7 cellular contexts compared by ENCODE assay signal in the genomic region with DNA sequence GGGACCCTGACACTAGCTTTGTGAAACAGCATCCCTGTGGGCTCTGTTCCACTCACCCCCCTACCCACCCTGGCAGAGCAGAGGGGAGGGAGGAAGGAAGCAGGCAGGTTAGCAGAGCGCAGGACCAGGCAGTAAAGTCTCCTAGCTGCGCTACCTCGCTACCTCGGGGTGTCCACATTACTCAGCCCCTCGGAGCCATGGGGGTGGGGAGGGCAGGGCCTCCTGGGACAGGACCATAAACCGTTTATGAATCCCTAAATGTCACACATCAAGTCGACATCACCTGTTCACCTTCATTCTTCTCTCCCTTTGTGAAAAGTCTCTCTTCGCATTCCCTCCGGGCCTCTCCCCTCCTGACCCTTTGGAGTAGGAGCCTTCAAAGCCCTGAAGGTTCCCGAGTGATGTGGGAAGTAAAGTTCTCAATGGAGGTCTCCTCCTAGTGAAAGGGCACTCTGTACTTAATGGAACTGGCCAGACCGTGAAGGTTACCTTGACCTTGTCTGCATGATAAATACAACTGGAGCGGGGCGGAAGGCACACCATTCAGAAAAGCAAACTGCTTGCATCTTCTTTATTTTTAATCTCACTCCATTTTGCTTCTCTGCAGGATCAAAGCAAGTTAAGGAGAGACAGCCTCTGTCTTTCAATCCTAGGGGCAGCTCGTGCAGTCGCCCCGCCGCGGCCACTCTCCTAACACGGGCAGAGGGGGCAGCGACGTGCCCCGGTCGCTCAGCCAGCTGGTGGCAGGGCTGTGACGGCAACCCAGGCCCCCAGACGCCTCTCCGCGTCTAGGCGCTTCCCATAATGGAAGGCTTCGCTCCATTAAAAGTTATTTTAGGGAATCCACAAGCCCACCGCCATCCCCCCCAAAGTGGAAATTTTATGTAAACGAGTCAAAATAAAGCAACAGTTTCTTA. TPM values are rescaled to one million over a fixed set of nuclear protein-coding genes. Genes with fewer than 3 reads are reported as not detected.
A peak's percentile ranks its signal among the peaks of the same experiment; 100 is the strongest.
DNase-seq lines count a peak whose midpoint lies in the region; ATAC-seq lines count a peak whose summit lies in the region.

No MANE protein-coding gene starts in this region.

- H3K9me3 ChIP-seq in HUES48 (ENCODE audit: control insufficient read depth, insufficient read depth, low read length): no peaks in the 10 kb centered on the region

- no peak for ATAC-seq in stimulated activated effector memory CD8-positive, alpha-beta T cell treated with anti-CD3 and anti-CD28 coated beads, Interleukin-12 subunit alpha, Interleukin-12 subunit beta, amount 100 ng/mL, for 72 hours
- ATAC-seq in HG02885 (IDR thresholded peaks at IDR 0.05; ENCODE audit: poor library complexity, unreplicated experiment): no peak
- ATAC-seq in left lobe of liver: no peak

- H3K4me1 ChIP-seq in HUES48 (ENCODE audit: control insufficient read depth, insufficient read depth, low read length): peaks cover 26% of the 10 kb centered on the region

- H3K4me3 ChIP-seq in HUES48 (ENCODE audit: low read depth, low read length) (peak overlapping the region; percentile 74), iPS-11a (ENCODE audit: low read depth, low read length) (peak overlapping the region; percentile 37)

- no peak overlapping the region for H3K27ac Mint-ChIP-seq in activated naive CD8-positive, alpha-beta T cell
- no peak overlapping the region for H3K27ac Mint-ChIP-seq in stimulated activated effector memory CD8-positive, alpha-beta T cell treated with anti-CD3 and anti-CD28 coated beads, Interleukin-12 subunit alpha, Interleukin-12 subunit beta, amount 100 ng/mL, for 72 hours

- H3K27ac ChIP-seq in HUES48 (ENCODE audit: low read depth, low read length): peak overlapping the region; percentile 11

- DNase-seq in stimulated activated effector memory CD8-positive, alpha-beta T cell treated with anti-CD3 and anti-CD28 coated beads, Interleukin-12 subunit alpha, Interleukin-12 subunit beta, amount 100 ng/mL, for 72 hours (ENCODE audit: low spot score in 2 of 2): no peak
- DNase-seq in left lobe of liver (ENCODE audit: low spot score) (no peak), middle frontal gyrus (ENCODE audit: extremely low spot score, low spot score) (no peak)

- H3K27me3 ChIP-seq in HUES48 (ENCODE audit: control insufficient read depth, insufficient read depth, low read length): peaks cover 29% of the 10 kb centered on the region

- peaks cover 10% of the 10 kb centered on the region for H3K27me3 Mint-ChIP-seq in activated naive CD8-positive, alpha-beta T cell

- H3K36me3 ChIP-seq in HUES48 (ENCODE audit: control insufficient read depth, insufficient read depth, low read length): no peaks in the 10 kb centered on the region

- H3K9me3 Mint-ChIP-seq in activated naive CD8-positive, alpha-beta T cell (ENCODE audit: low read depth): no peaks in the 10 kb centered on the region
- no peaks in the 10 kb centered on the region for H3K9me3 Mint-ChIP-seq in stimulated activated effector memory CD8-positive, alpha-beta T cell treated with anti-CD3 and anti-CD28 coated beads, Interleukin-12 subunit alpha, Interleukin-12 subunit beta, amount 100 ng/mL, for 72 hours

- no peaks in the 10 kb centered on the region for H3K36me3 Mint-ChIP-seq in activated naive CD8-positive, alpha-beta T cell
- peaks cover 5% of the 10 kb centered on the region for H3K36me3 Mint-ChIP-seq in stimulated activated effector memory CD8-positive, alpha-beta T cell treated with anti-CD3 and anti-CD28 coated beads, Interleukin-12 subunit alpha, Interleukin-12 subunit beta, amount 100 ng/mL, for 72 hours

- H3K4me3 Mint-ChIP-seq in activated naive CD8-positive, alpha-beta T cell: peak overlapping the region; percentile 80
- peak overlapping the region; percentile 42 for H3K4me3 Mint-ChIP-seq in stimulated activated effector memory CD8-positive, alpha-beta T cell treated with anti-CD3 and anti-CD28 coated beads, Interleukin-12 subunit alpha, Interleukin-12 subunit beta, amount 100 ng/mL, for 72 hours

- H3K4me1 Mint-ChIP-seq in activated naive CD8-positive, alpha-beta T cell (ENCODE audit: low read depth): peaks cover 9% of the 10 kb centered on the region
- H3K4me1 Mint-ChIP-seq in stimulated activated effector memory CD8-positive, alpha-beta T cell treated with anti-CD3 and anti-CD28 coated beads, Interleukin-12 subunit alpha, Interleukin-12 subunit beta, amount 100 ng/mL, for 72 hours: peaks cover 37% of the 10 kb centered on the region

- peak overlapping the region; percentile 19 for H3K9ac ChIP-seq in HUES48 (ENCODE audit: low read depth, low read length)

RNA-seq across cellular contexts. Expression of gene SMAD7, which starts 23.8 kb away (rescaled TPM):
- total RNA-seq in left lobe of liver: 12.4 TPM
